In genomic region chr7:77685219-77685618, GRCh38 we compare ENCODE assay signal across 9 cellular contexts. TPM values are rescaled to one million over a fixed set of nuclear protein-coding genes. Genes with fewer than 3 reads are reported as not detected.
DNase-seq lines count a peak whose midpoint lies in the region; ATAC-seq and TF ChIP-seq lines count a peak whose summit lies in the region.
"Had no signal": no experiment of that assay in that cellular context is flagged by ENCODE, and none has a peak within 500 bp of the region (broad histone marks: within the 10 kb centered on the region; RNA-seq: fewer than 3 reads in every experiment).

No MANE protein-coding gene starts in this region.

- H3K36me3 Mint-ChIP-seq in endothelial cell (ENCODE audit: low read depth, unreplicated experiment), result no peaks in the 10 kb centered on the region
- H3K36me3 Mint-ChIP-seq in naive thymus-derived CD4-positive, alpha-beta T cell, result peaks cover 10 to 30% (median 14%) of the 10 kb centered on the region in 5 donors

- CTCF ChIA-PET in naive thymus-derived CD4-positive, alpha-beta T cell (lab: Charles Lee), result no interaction called here

- POLR2A ChIA-PET in naive thymus-derived CD4-positive, alpha-beta T cell (lab: Charles Lee), result interaction anchor here (0.8 to 4.4 kb wide), 2 partner anchors 12 to 18 kb away, joined by 3 to 29 read pairs; partner anchors contain the start of gene RSBN1L

- DNase-seq in EH (ENCODE audit: low read depth) (peak; percentile 60), NCI-H2107 treated with DMSO at 0.1 percent for 48 hours (lab: John Stamatoyannopoulos, UW; ENCODE audit: unreplicated experiment) (peak; percentile 49), endothelial cell (ENCODE audit: low spot score) (no peak), amniotic stem cell (lab: John Stamatoyannopoulos, UW) (no peak)
- DNase-seq in naive thymus-derived CD4-positive, alpha-beta T cell, result no peak
- no peak for DNase-seq in NK-92 treated with Interleukin-12 subunit alpha and Interleukin-12 subunit beta, amount 100 ng/mL, for 24 hours (lab: John Stamatoyannopoulos, UW)

- H3K9me3 ChIP-seq in naive thymus-derived CD4-positive, alpha-beta T cell (ENCODE audit: control insufficient read depth in 2 of 3, low read length in 3 of 3), result no peaks in the 10 kb centered on the region

- intact Hi-C loops in naive thymus-derived CD4-positive, alpha-beta T cell (cut with micrococcal nuclease), result no loop called here

- TF ChIP-seq CTCF in endothelial cell (IDR thresholded peaks at IDR 0.05; ENCODE audit: unreplicated experiment), result no peak

- peaks cover 4% of the 10 kb centered on the region for H3K27me3 Mint-ChIP-seq in endothelial cell (ENCODE audit: unreplicated experiment)
- H3K27me3 Mint-ChIP-seq in naive thymus-derived CD4-positive, alpha-beta T cell, result no peaks in the 10 kb centered on the region
- H3K27me3 Mint-ChIP-seq: central memory CD8-positive, alpha-beta T cell had no signal

- no peak overlapping the region for H3K27ac ChIP-seq in naive thymus-derived CD4-positive, alpha-beta T cell (ENCODE audit: low read depth, low read length)

- no peaks in the 10 kb centered on the region for H3K9me3 Mint-ChIP-seq in endothelial cell (ENCODE audit: unreplicated experiment)
- peaks cover 0 to 2% (median 0%) of the 10 kb centered on the region in 11 donors for H3K9me3 Mint-ChIP-seq in naive thymus-derived CD4-positive, alpha-beta T cell
- H3K9me3 Mint-ChIP-seq: central memory CD8-positive, alpha-beta T cell had no signal

- H3K4me1 ChIP-seq in naive thymus-derived CD4-positive, alpha-beta T cell (ENCODE audit: control insufficient read depth in 2 of 2, insufficient read depth in 2 of 2, low read length in 2 of 2), result peaks cover 15 to 16% of the 10 kb centered on the region in 2 donors

- H3K27me3 ChIP-seq in naive thymus-derived CD4-positive, alpha-beta T cell (ENCODE audit: control insufficient read depth in 2 of 2, insufficient read depth in 2 of 2, low read length in 2 of 2), result no peaks in the 10 kb centered on the region

- peak overlapping the region; percentile 81 for H3K27ac Mint-ChIP-seq in endothelial cell (ENCODE audit: unreplicated experiment)
- H3K27ac Mint-ChIP-seq in naive thymus-derived CD4-positive, alpha-beta T cell, result no peak overlapping the region

- no peak overlapping the region for H3K4me3 Mint-ChIP-seq in endothelial cell (ENCODE audit: unreplicated experiment)
- no peak overlapping the region for H3K4me3 Mint-ChIP-seq in naive thymus-derived CD4-positive, alpha-beta T cell
- H3K4me3 Mint-ChIP-seq: central memory CD8-positive, alpha-beta T cell had no signal

- H3K4me3 ChIP-seq in naive thymus-derived CD4-positive, alpha-beta T cell (ENCODE audit: low read length), result no peak overlapping the region

- H3K36me3 ChIP-seq in naive thymus-derived CD4-positive, alpha-beta T cell (ENCODE audit: control insufficient read depth in 2 of 3, insufficient read depth in 3 of 3, low read length in 3 of 3), result no peaks in the 10 kb centered on the region

- peak; percentile 50 for ATAC-seq in naive thymus-derived CD4-positive, alpha-beta T cell
- no peak for ATAC-seq in HG02642 (IDR thresholded peaks at IDR 0.05; ENCODE audit: poor library complexity, unreplicated experiment)
- ATAC-seq in GM21529 (IDR thresholded peaks at IDR 0.05; ENCODE audit: unreplicated experiment), result no peak

- H3K4me1 Mint-ChIP-seq in endothelial cell (ENCODE audit: unreplicated experiment), result peaks cover 16% of the 10 kb centered on the region
- peaks cover 22 to 33% (median 28%) of the 10 kb centered on the region in 7 donors for H3K4me1 Mint-ChIP-seq in naive thymus-derived CD4-positive, alpha-beta T cell

RNA-seq across cellular contexts. Expression of gene RSBN1L, which starts 11.0 kb away (rescaled TPM):
- 17.2 TPM for total RNA-seq in endothelial cell (ENCODE audit: unreplicated experiment)
- total RNA-seq in naive thymus-derived CD4-positive, alpha-beta T cell, result 10 to 100 TPM; 19.7 to 41.7 (median 30.8) TPM
- 1 to 10 TPM; 7.7 to 7.8 TPM for polyA plus RNA-seq in naive thymus-derived CD4-positive, alpha-beta T cell

Comparison
In these comparisons a context has a peak if more than half of its experiments do, and no peak if none do; other contexts are left out.
1. DNase-seq: peak in EH (single experiment) and NCI-H2107 treated with DMSO at 0.1 percent for 48 hours (single experiment); none in endothelial cell (single experiment), naive thymus-derived CD4-positive, alpha-beta T cell (0 of 9), NK-92 treated with Interleukin-12 subunit alpha and Interleukin-12 subunit beta, amount 100 ng/mL, for 24 hours (single experiment) and amniotic stem cell (single experiment).